ENCODE assay signal across 23 cellular contexts in the genomic region with DNA sequence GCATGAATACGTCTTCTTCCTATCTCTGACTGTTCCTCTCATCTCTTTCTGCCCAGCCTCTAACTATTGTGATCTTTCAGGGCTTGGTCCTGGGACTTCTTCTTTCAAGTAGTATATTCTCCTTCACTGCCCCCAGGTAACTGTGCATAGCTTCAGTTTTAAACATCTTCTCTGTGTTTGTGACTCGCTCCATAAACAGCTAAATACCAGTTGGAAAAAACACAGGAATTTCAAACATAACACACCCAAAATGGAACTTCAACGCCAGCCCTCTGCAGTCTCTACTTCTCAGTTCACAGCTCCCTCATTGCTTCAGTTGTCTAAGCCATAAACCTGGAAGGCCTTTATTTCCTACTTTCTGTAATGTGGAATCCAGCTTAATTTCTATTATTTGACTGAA. TPM values are rescaled to one million over a fixed set of nuclear protein-coding genes. Genes with fewer than 3 reads are reported as not detected.
"Had no signal": no experiment of that assay in that cellular context is flagged by ENCODE, and none has a peak within 500 bp of the region (broad histone marks: within the 10 kb centered on the region; RNA-seq: fewer than 3 reads in every experiment).

No MANE protein-coding gene starts in this region.

- DNase-seq: activated CD4-positive, alpha-beta memory T cell treated with anti-CD3 and anti-CD28 coated beads, Interleukin-2, amount 10 ng/mL, durations not matched to agents 7 days and 5 days; activated CD4-positive, alpha-beta T cell treated with anti-CD3 and anti-CD28 coated beads for 48 hours; activated naive CD4-positive, alpha-beta T cell; activated naive CD8-positive, alpha-beta T cell treated with anti-CD3 and anti-CD28 coated beads for 36 hours; activated T-cell treated with anti-CD3 and anti-CD28 coated beads, Interleukin-2, amount 50 U/mL, for 1 hour; amygdala; body of pancreas; central memory CD4-positive, alpha-beta T cell; colonic mucosa; erythroblast; lower lobe of right lung; midbrain; nephron progenitor cell; occipital lobe; retina; stimulated activated naive B cell treated with anti-CD40 and anti-IgM and Interleukin-4, amounts not matched to agents 10 μg/mL and 1 μg/mL and 100 μg/mL, for 72 hours; T-helper 2 cell; WERI-Rb-1 had no signal

- H3K4me1 Mint-ChIP-seq: activated CD4-positive, alpha-beta memory T cell treated with anti-CD3 and anti-CD28 coated beads, Interleukin-2, amount 10 ng/mL, durations not matched to agents 7 days and 5 days; activated naive CD8-positive, alpha-beta T cell treated with anti-CD3 and anti-CD28 coated beads for 36 hours; activated T-helper 17 cell treated with anti-CD3 and anti-CD28 coated beads, Interleukin-2, amount 50 U/mL, for 72 hours; nephron progenitor cell; stimulated activated naive B cell treated with anti-CD40 and anti-IgM and Interleukin-4, amounts not matched to agents 10 μg/mL and 1 μg/mL and 100 μg/mL, for 72 hours had no signal

- H3K9me3 ChIP-seq: body of pancreas, colonic mucosa, lower lobe of right lung had no signal

- H3K27me3 Mint-ChIP-seq: activated CD4-positive, alpha-beta memory T cell treated with anti-CD3 and anti-CD28 coated beads, Interleukin-2, amount 10 ng/mL, durations not matched to agents 7 days and 5 days; activated naive CD8-positive, alpha-beta T cell treated with anti-CD3 and anti-CD28 coated beads for 36 hours; activated T-helper 17 cell treated with anti-CD3 and anti-CD28 coated beads, Interleukin-2, amount 50 U/mL, for 72 hours; stimulated activated naive B cell treated with anti-CD40 and anti-IgM and Interleukin-4, amounts not matched to agents 10 μg/mL and 1 μg/mL and 100 μg/mL, for 72 hours had no signal

- H3K27ac ChIP-seq: body of pancreas, colonic mucosa, lower lobe of right lung, WERI-Rb-1 had no signal

- H3K4me3 Mint-ChIP-seq: activated CD4-positive, alpha-beta memory T cell treated with anti-CD3 and anti-CD28 coated beads, Interleukin-2, amount 10 ng/mL, durations not matched to agents 7 days and 5 days; activated naive CD8-positive, alpha-beta T cell treated with anti-CD3 and anti-CD28 coated beads for 36 hours; activated T-helper 17 cell treated with anti-CD3 and anti-CD28 coated beads, Interleukin-2, amount 50 U/mL, for 72 hours; nephron progenitor cell; stimulated activated naive B cell treated with anti-CD40 and anti-IgM and Interleukin-4, amounts not matched to agents 10 μg/mL and 1 μg/mL and 100 μg/mL, for 72 hours had no signal

- ATAC-seq: activated T-helper 17 cell treated with anti-CD3 and anti-CD28 coated beads, Interleukin-2, amount 50 U/mL, for 72 hours; body of pancreas; lower lobe of right lung; stimulated activated naive B cell treated with anti-CD40 and anti-IgM and Interleukin-4, amounts not matched to agents 10 μg/mL and 1 μg/mL and 100 μg/mL, for 72 hours had no signal

- H3K36me3 ChIP-seq: colonic mucosa, lower lobe of right lung, WERI-Rb-1 had no signal

- H3K27ac Mint-ChIP-seq: activated CD4-positive, alpha-beta memory T cell treated with anti-CD3 and anti-CD28 coated beads, Interleukin-2, amount 10 ng/mL, durations not matched to agents 7 days and 5 days; activated naive CD8-positive, alpha-beta T cell treated with anti-CD3 and anti-CD28 coated beads for 36 hours; activated T-helper 17 cell treated with anti-CD3 and anti-CD28 coated beads, Interleukin-2, amount 50 U/mL, for 72 hours; stimulated activated naive B cell treated with anti-CD40 and anti-IgM and Interleukin-4, amounts not matched to agents 10 μg/mL and 1 μg/mL and 100 μg/mL, for 72 hours had no signal

- H3K4me3 ChIP-seq: body of pancreas, colonic mucosa, lower lobe of right lung had no signal

- H3K4me1 ChIP-seq: body of pancreas, colonic mucosa, lower lobe of right lung had no signal

- H3K27me3 ChIP-seq: body of pancreas, colonic mucosa had no signal

- H3K36me3 Mint-ChIP-seq: activated naive CD8-positive, alpha-beta T cell treated with anti-CD3 and anti-CD28 coated beads for 36 hours; stimulated activated naive B cell treated with anti-CD40 and anti-IgM and Interleukin-4, amounts not matched to agents 10 μg/mL and 1 μg/mL and 100 μg/mL, for 72 hours had no signal

RNA-seq across cellular contexts. Expression of gene TRIML2, which starts 16.6 kb away (rescaled TPM):
- total RNA-seq: activated CD4-positive, alpha-beta memory T cell treated with anti-CD3 and anti-CD28 coated beads, Interleukin-2, amount 10 ng/mL, durations not matched to agents 7 days and 5 days; activated naive CD8-positive, alpha-beta T cell treated with anti-CD3 and anti-CD28 coated beads for 36 hours; activated T-helper 17 cell treated with anti-CD3 and anti-CD28 coated beads, Interleukin-2, amount 50 U/mL, for 72 hours; body of pancreas; frontal cortex; lower lobe of right lung; myocyte; occipital lobe; posterior vena cava; urinary bladder had no signal

RNA-seq across cellular contexts. Expression of gene TRIML1, which starts 46.4 kb away (rescaled TPM):
- total RNA-seq: activated CD4-positive, alpha-beta memory T cell treated with anti-CD3 and anti-CD28 coated beads, Interleukin-2, amount 10 ng/mL, durations not matched to agents 7 days and 5 days; activated naive CD8-positive, alpha-beta T cell treated with anti-CD3 and anti-CD28 coated beads for 36 hours; activated T-helper 17 cell treated with anti-CD3 and anti-CD28 coated beads, Interleukin-2, amount 50 U/mL, for 72 hours; body of pancreas; colonic mucosa; frontal cortex; lower lobe of right lung; myocyte; occipital lobe; posterior vena cava; urinary bladder had no signal
